Comparison of ENCODE assay signal across 8 cellular contexts in the genomic region with DNA sequence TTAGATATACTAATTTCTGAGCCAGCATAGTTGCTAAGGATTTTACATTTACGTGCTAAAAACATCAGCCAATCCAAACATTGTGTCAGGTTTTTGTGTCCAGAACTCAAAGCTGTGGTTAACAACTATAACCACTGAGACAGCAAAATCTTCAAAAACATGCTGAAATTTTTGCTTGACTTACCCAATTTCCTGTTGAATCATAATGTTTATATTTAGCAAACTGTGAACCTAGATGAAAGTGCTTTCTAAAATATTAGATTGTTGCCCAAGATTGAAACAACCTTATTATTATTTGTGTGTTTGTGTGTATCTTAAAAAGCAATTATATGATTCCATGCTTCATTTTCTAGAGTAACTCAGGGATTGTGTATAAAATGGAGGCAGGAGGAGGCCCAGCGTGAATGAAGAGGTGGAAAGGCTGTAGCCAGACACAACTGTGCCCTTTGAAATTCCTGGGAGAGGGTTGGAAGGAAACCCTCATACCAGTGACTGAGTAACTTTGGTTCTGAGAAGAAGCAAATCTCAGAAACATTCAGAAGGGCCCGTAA. TPM values are rescaled to one million over a fixed set of nuclear protein-coding genes. Genes with fewer than 3 reads are reported as not detected.
A peak's percentile ranks its signal among the peaks of the same experiment; 100 is the strongest.
DNase-seq lines count a peak whose midpoint lies in the region; ATAC-seq, FAIRE-seq and TF ChIP-seq lines count a peak whose summit lies in the region.

No MANE protein-coding gene starts in this region.

- H3K4me3 Mint-ChIP-seq in HFFc6 (peak overlapping the region; percentile 65), WTC11 (no peak overlapping the region), Caco-2 (ENCODE audit: unreplicated experiment) (no peak overlapping the region)

- peaks cover 33% of the 10 kb centered on the region for H3K4me1 Mint-ChIP-seq in HFFc6 (ENCODE audit: low read depth)
- H3K4me1 Mint-ChIP-seq in WTC11: peaks cover 20% of the 10 kb centered on the region
- H3K4me1 Mint-ChIP-seq in Caco-2 (ENCODE audit: low read depth, unreplicated experiment): peaks cover 15% of the 10 kb centered on the region

- intact Hi-C loops in left ventricle myocardium superior (cut with micrococcal nuclease) (no loop called here), Caco-2 (cut with micrococcal nuclease; ENCODE audit: unreplicated experiment) (no loop called here)

- WGBS in A549 (ENCODE audit: missing lambda C conversion rate): 61% methylated on average over 3 of the region's 3 CpGs
- WGBS in tibial nerve, 2 donors: 43 to 48% methylated on average over 3 of the region's 3 CpGs

- peaks cover 12% of the 10 kb centered on the region for H3K4me1 ChIP-seq in A549
- peaks cover 0 to 31% (median 6%) of the 10 kb centered on the region in 4 donors for H3K4me1 ChIP-seq in tibial nerve
- H3K4me1 ChIP-seq in Caco-2: peaks cover 10% of the 10 kb centered on the region

- no peak overlapping the region for H3K4me3 ChIP-seq in A549
- H3K4me3 ChIP-seq in tibial nerve: no peak overlapping the region
- H3K4me3 ChIP-seq in Caco-2 (ENCODE audit: low read depth, low read length): no peak overlapping the region

- H3K27me3 Mint-ChIP-seq in HFFc6 (ENCODE audit: insufficient read depth) (no peaks in the 10 kb centered on the region), WTC11 (ENCODE audit: low read depth) (no peaks in the 10 kb centered on the region), Caco-2 (ENCODE audit: insufficient read depth, unreplicated experiment) (no peaks in the 10 kb centered on the region)

- DNase-seq in A549 (ENCODE audit: low read depth in 1 of 2, low spot score in 1 of 2) (no peak), HFFc6 (peak; percentile 85), WTC11 (ENCODE audit: low spot score) (no peak), left ventricle myocardium superior (no peak), tibial nerve (ENCODE audit: low spot score in 2 of 2) (no peak), GM10248 (ENCODE audit: extremely low spot score) (no peak), Caco-2 (no peak)
- no peak for DNase-seq in stimulated activated naive CD4-positive, alpha-beta T cell (lab: John Stamatoyannopoulos, UW)

- no peak for TF ChIP-seq RAD21 in A549 (conservative IDR thresholded peaks at IDR 0.05 in 1 of 2, IDR thresholded peaks at IDR 0.05 in 1 of 2)

- no peaks in the 10 kb centered on the region for H3K9me3 Mint-ChIP-seq in HFFc6
- H3K9me3 Mint-ChIP-seq in WTC11: no peaks in the 10 kb centered on the region
- H3K9me3 Mint-ChIP-seq in Caco-2 (ENCODE audit: unreplicated experiment): no peaks in the 10 kb centered on the region

- H3K27me3 ChIP-seq in tibial nerve (no peaks in the 10 kb centered on the region), Caco-2 (replicated peaks; ENCODE audit: control insufficient read depth, insufficient read depth, low read length) (no peaks in the 10 kb centered on the region)

- peak overlapping the region in 1 of 2 experiments; percentile 8; a peak in 1 of 6 replicates for H3K27ac ChIP-seq in A549
- H3K27ac ChIP-seq in tibial nerve: peak overlapping the region in 3 of 4 donors; percentile 62 to 85 (median 83)

- H3K27ac Mint-ChIP-seq in HFFc6 (peak overlapping the region; percentile 96), WTC11 (no peak overlapping the region), Caco-2 (ENCODE audit: unreplicated experiment) (no peak overlapping the region)

- H3K36me3 ChIP-seq in tibial nerve (no peaks in the 10 kb centered on the region), Caco-2 (ENCODE audit: control insufficient read depth, insufficient read depth, low read length) (no peaks in the 10 kb centered on the region; the same call in none of the 2 replicates)

- CTCF ChIA-PET in A549 (lab: Yijun Ruan, JAX): no interaction called here
- CTCF ChIA-PET in WTC11 (lab: Charles Lee): no interaction called here
- CTCF ChIA-PET in GM10248 (lab: Yijun Ruan, JAX): no interaction called here
- CTCF ChIA-PET in Caco-2 (lab: Charles Lee): no interaction called here

- no peaks in the 10 kb centered on the region for H3K9me3 ChIP-seq in A549
- no peaks in the 10 kb centered on the region for H3K9me3 ChIP-seq in tibial nerve
- no peaks in the 10 kb centered on the region for H3K9me3 ChIP-seq in Caco-2

- TF ChIP-seq CTCF in A549 (IDR thresholded peaks at IDR 0.05) (no peak), HFFc6 (IDR thresholded peaks at IDR 0.05) (no peak), WTC11 (IDR thresholded peaks at IDR 0.05) (no peak), tibial nerve (IDR thresholded peaks at IDR 0.05) (no peak), GM10248 (IDR thresholded peaks at IDR 0.05; ENCODE audit: control extremely low read depth, extremely low read depth, low read depth, missing control alignments) (no peak), Caco-2 (IDR thresholded peaks at IDR 0.05; ENCODE audit: insufficient read depth in 1 of 2, low read depth in 1 of 2, low read length in 1 of 2, severe bottlenecking in 1 of 2, unreplicated experiment in 1 of 2) (no peak)

- no peak for TF ChIP-seq EP300 in A549 (IDR thresholded peaks at IDR 0.05)
- TF ChIP-seq EP300 in tibial nerve (IDR thresholded peaks at IDR 0.05): peak; percentile 90 to 93

- FAIRE-seq in A549 (lab: Jason Lieb, UNC): no peak

- H3K4me2 ChIP-seq in A549: no peak overlapping the region

- H3K36me3 Mint-ChIP-seq in HFFc6 (ENCODE audit: low read depth): no peaks in the 10 kb centered on the region
- H3K36me3 Mint-ChIP-seq in WTC11: no peaks in the 10 kb centered on the region
- no peaks in the 10 kb centered on the region for H3K36me3 Mint-ChIP-seq in Caco-2 (ENCODE audit: insufficient read depth, unreplicated experiment)

- no peak for ATAC-seq in A549
- no peak for ATAC-seq in WTC11
- peak; percentile 12 for ATAC-seq in left ventricle myocardium superior

- TF ChIP-seq POLR2A in A549 (IDR thresholded peaks at IDR 0.05; ENCODE audit: low read length) (no peak), tibial nerve (IDR thresholded peaks at IDR 0.05) (no peak)

- no TSS peak for BruUV-seq in Caco-2 (replicated peaks; lab: Mats Ljungman, UMichigan)

- POLR2A ChIA-PET in A549 (lab: Yijun Ruan, JAX) (no interaction called here), WTC11 (lab: Charles Lee) (no interaction called here), GM10248 (lab: Yijun Ruan, JAX) (no interaction called here), Caco-2 (lab: Charles Lee) (no interaction called here)

TF ChIP-seq in A549, 52 proteins besides CTCF, POLR2A, EP300 and RAD21:
- TF ChIP-seq MAFK (IDR thresholded peaks at IDR 0.05; ENCODE audit: partially characterized antibody) (peak; percentile 9), ESRRA (IDR thresholded peaks at IDR 0.05; ENCODE audit: borderline replicate concordance, low read length) (no peak)
TF ChIP-seq in A549: peak in this region for 1.

TF ChIP-seq in WTC11, 78 proteins besides CTCF, POLR2A, EP300 and RAD21 (continues in another document):
- TF ChIP-seq, protein P1, sequence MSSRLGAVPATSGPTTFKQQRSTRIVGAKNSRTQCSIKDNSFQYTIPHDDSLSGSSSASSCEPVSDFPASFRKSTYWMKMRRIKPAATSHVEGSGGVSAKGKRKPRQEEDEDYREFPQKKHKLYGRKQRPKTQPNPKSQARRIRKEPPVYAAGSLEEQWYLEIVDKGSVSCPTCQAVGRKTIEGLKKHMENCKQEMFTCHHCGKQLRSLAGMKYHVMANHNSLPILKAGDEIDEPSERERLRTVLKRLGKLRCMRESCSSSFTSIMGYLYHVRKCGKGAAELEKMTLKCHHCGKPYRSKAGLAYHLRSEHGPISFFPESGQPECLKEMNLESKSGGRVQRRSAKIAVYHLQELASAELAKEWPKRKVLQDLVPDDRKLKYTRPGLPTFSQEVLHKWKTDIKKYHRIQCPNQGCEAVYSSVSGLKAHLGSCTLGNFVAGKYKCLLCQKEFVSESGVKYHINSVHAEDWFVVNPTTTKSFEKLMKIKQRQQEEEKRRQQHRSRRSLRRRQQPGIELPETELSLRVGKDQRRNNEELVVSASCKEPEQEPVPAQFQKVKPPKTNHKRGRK (CRISPR knock-in tag; IDR thresholded peaks at IDR 0.05; ENCODE audit: borderline replicate concordance): no peak
- TF ChIP-seq, protein P2, sequence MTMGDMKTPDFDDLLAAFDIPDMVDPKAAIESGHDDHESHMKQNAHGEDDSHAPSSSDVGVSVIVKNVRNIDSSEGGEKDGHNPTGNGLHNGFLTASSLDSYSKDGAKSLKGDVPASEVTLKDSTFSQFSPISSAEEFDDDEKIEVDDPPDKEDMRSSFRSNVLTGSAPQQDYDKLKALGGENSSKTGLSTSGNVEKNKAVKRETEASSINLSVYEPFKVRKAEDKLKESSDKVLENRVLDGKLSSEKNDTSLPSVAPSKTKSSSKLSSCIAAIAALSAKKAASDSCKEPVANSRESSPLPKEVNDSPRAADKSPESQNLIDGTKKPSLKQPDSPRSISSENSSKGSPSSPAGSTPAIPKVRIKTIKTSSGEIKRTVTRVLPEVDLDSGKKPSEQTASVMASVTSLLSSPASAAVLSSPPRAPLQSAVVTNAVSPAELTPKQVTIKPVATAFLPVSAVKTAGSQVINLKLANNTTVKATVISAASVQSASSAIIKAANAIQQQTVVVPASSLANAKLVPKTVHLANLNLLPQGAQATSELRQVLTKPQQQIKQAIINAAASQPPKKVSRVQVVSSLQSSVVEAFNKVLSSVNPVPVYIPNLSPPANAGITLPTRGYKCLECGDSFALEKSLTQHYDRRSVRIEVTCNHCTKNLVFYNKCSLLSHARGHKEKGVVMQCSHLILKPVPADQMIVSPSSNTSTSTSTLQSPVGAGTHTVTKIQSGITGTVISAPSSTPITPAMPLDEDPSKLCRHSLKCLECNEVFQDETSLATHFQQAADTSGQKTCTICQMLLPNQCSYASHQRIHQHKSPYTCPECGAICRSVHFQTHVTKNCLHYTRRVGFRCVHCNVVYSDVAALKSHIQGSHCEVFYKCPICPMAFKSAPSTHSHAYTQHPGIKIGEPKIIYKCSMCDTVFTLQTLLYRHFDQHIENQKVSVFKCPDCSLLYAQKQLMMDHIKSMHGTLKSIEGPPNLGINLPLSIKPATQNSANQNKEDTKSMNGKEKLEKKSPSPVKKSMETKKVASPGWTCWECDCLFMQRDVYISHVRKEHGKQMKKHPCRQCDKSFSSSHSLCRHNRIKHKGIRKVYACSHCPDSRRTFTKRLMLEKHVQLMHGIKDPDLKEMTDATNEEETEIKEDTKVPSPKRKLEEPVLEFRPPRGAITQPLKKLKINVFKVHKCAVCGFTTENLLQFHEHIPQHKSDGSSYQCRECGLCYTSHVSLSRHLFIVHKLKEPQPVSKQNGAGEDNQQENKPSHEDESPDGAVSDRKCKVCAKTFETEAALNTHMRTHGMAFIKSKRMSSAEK (CRISPR knock-in tag; IDR thresholded peaks at IDR 0.05; ENCODE audit: borderline replicate concordance): no peak
- TF ChIP-seq ZNF423 (CRISPR knock-in tag; IDR thresholded peaks at IDR 0.05): no peak

RNA-seq across cellular contexts. Expression of a gene that starts 48.0 kb away (rescaled TPM):
- 4.9 and 5.7 TPM in 2 replicates for polyA plus RNA-seq in A549 (2011; rRNA removed)
- 1.6 and 2.3 TPM in 2 replicates for polyA plus RNA-seq in A549 (2012; cell fraction: cytosol; rRNA removed)
- 0.82 and 1.8 TPM in 2 replicates for polyA plus RNA-seq in A549 (2012; cell fraction: nucleus; rRNA removed)
- 1.9 to 2.3 TPM (median 2.1 TPM) in 3 replicates for polyA plus RNA-seq in A549 (2017; fragmentation: RNase III; extraction: RNeasy Plus Mini Kit Qiagen cat#74134 plus additional on column Dnase treatment)
- 2.6 and 4.2 TPM in 2 replicates for polyA minus RNA-seq in A549 (2011; rRNA and poly(A)+ RNA removed)
- total RNA-seq in HFFc6 (2021; fragmentation: NEBNext Ultra II Directional; extraction: Animal tissue kit (Norgen Biotek cat#: 25700)): 1 to 10 TPM; 1.8 to 3.6 (median 2.7) TPM
- total RNA-seq in WTC11 (2021): 4.6 to 5.2 TPM (median 4.7 TPM) in 3 replicates
- total RNA-seq in left ventricle myocardium superior: 11.5 TPM
- 10 to 100 TPM in 1 of 4 donors, 1 to 10 TPM in 3; 3.1 to 11.1 (median 5.7) TPM for total RNA-seq in tibial nerve
- total RNA-seq in Caco-2 (2022): 6.1 and 7.8 TPM in 2 replicates
